ENCODE assay signal across 18 cellular contexts in genomic region chr5:177142029-177142681, GRCh38. TPM values are rescaled to one million over a fixed set of nuclear protein-coding genes. Genes with fewer than 3 reads are reported as not detected.
DNase-seq lines count a peak whose midpoint lies in the region; ATAC-seq and TF ChIP-seq lines count a peak whose summit lies in the region.
"Had no signal": no experiment of that assay in that cellular context is flagged by ENCODE, and none has a peak within 500 bp of the region (broad histone marks: within the 10 kb centered on the region; RNA-seq: fewer than 3 reads in every experiment).

No MANE protein-coding gene starts in this region.

- BruUV-seq in MCF 10A (replicated peaks; lab: Mats Ljungman, UMichigan) (no TSS peak), mammary epithelial cell (replicated peaks; lab: Mats Ljungman, UMichigan) (no TSS peak)

- H4K20me1 ChIP-seq in mammary epithelial cell (ENCODE audit: insufficient read depth, low read length) (peaks cover 4% of the 10 kb centered on the region), smooth muscle cell (ENCODE audit: low read depth) (peaks cover 100% of the 10 kb centered on the region)

- peak overlapping the region; percentile 0 for H3K27ac Mint-ChIP-seq in MCF 10A (ENCODE audit: low read depth, unreplicated experiment)
- H3K27ac Mint-ChIP-seq: activated CD8-positive, alpha-beta memory T cell treated with anti-CD3 and anti-CD28 coated beads, Interleukin-2, amount 10 ng/mL, durations not matched to agents 7 days and 5 days had no signal

- WGBS in mammary epithelial cell (ENCODE audit: low coverage, missing lambda C conversion rate), result 98% methylated on average over 4 of the region's 4 CpGs
- 74% methylated on average over 4 of the region's 4 CpGs for WGBS in right cardiac atrium
- 72% methylated on average over 4 of the region's 4 CpGs for WGBS in smooth muscle cell (ENCODE audit: low lambda C conversion rate)

- H3K4me2 ChIP-seq in mammary epithelial cell (ENCODE audit: insufficient read depth, low read depth, low read length) (no peak overlapping the region), smooth muscle cell (no peak overlapping the region)

- no peak overlapping the region for H3K4me3 Mint-ChIP-seq in MCF 10A (ENCODE audit: unreplicated experiment)
- H3K4me3 Mint-ChIP-seq: activated CD8-positive, alpha-beta memory T cell treated with anti-CD3 and anti-CD28 coated beads, Interleukin-2, amount 10 ng/mL, durations not matched to agents 7 days and 5 days had no signal

- POLR2A ChIA-PET in MCF 10A (lab: Yijun Ruan, JAX), result interaction anchor here (0.6 kb wide), 1 partner anchor 155 kb away, joined by 3 read pairs; no protein-coding TSS in a partner anchor

- no peak overlapping the region for H3K27ac ChIP-seq in mammary epithelial cell (ENCODE audit: insufficient read depth, low read depth, low read length)
- H3K27ac ChIP-seq in VCaP, result peak overlapping the region; percentile 7; the same call in 1 of the 2 replicates
- H3K27ac ChIP-seq in right cardiac atrium (ENCODE audit: low read length), result no peak overlapping the region
- peak overlapping the region; percentile 12 for H3K27ac ChIP-seq in smooth muscle cell (ENCODE audit: low read depth)
- H3K27ac ChIP-seq: SJSA1, suprapubic skin had no signal

- no peaks in the 10 kb centered on the region for H3K9me3 Mint-ChIP-seq in MCF 10A (ENCODE audit: unreplicated experiment)

- H3K36me3 ChIP-seq in mammary epithelial cell (ENCODE audit: insufficient read depth, low read length), result peaks cover 27% of the 10 kb centered on the region
- no peaks in the 10 kb centered on the region for H3K36me3 ChIP-seq in smooth muscle cell (ENCODE audit: low read depth)

- intact Hi-C loops in MCF 10A (cut with micrococcal nuclease), result no loop called here
- intact Hi-C loops in mammary epithelial cell (cut with micrococcal nuclease), result no loop called here
- intact Hi-C loops in right cardiac atrium (cut with DNase I), result loop anchor here in 1 of 4 donors (10.0 kb wide), 1 partner anchor 73 kb away; no protein-coding TSS in a partner anchor

- no peak overlapping the region for H2AFZ ChIP-seq in mammary epithelial cell (ENCODE audit: low read depth, low read length)
- H2AFZ ChIP-seq in smooth muscle cell (ENCODE audit: low read depth), result no peak overlapping the region

- dilution Hi-C loops in mammary epithelial cell (cut with HindIII; ENCODE audit: low sequenced_read_pairs), result no loop called here

- H3K9me3 ChIP-seq in mammary epithelial cell (replicated peaks; ENCODE audit: insufficient read depth, low read length) (no peaks in the 10 kb centered on the region), right cardiac atrium (ENCODE audit: control insufficient read depth, low read length) (no peaks in the 10 kb centered on the region), smooth muscle cell (replicated peaks; ENCODE audit: low read depth) (no peaks in the 10 kb centered on the region)
- H3K9me3 ChIP-seq: SJSA1, suprapubic skin had no signal

- H3K9ac ChIP-seq in mammary epithelial cell (ENCODE audit: insufficient read depth, low read length) (no peak overlapping the region), smooth muscle cell (ENCODE audit: low read depth) (no peak overlapping the region)

- DNase-seq in MCF 10A (ENCODE audit: unreplicated experiment) (no peak), mammary epithelial cell (no peak), right cardiac atrium (no peak), smooth muscle cell (lab: John Stamatoyannopoulos, UW; ENCODE audit: unreplicated experiment) (no peak), SHP77 (lab: John Stamatoyannopoulos, UW) (no peak), HT-29 (ENCODE audit: low spot score) (no peak), CD1c-positive myeloid dendritic cell (ENCODE audit: extremely low spot score) (no peak)
- DNase-seq: activated CD8-positive, alpha-beta memory T cell treated with anti-CD3 and anti-CD28 coated beads, Interleukin-2, amount 10 ng/mL, durations not matched to agents 7 days and 5 days; activated effector memory CD4-positive, alpha-beta T cell treated with Interleukin-2 at 50 U/mL for 16 hours; caudate nucleus; effector CD8-positive, alpha-beta T cell; GDM1; NCI-H1417 treated with DMSO at 0.1 percent for 48 hours; occipital lobe; stimulated activated CD4-positive, alpha-beta T cell treated with anti-CD3 and anti-CD28 coated beads, Interleukin-4, amount 100 ng/mL, for 24 hours had no signal

- peak; percentile 40 to 78 for ATAC-seq in right cardiac atrium
- ATAC-seq: activated CD8-positive, alpha-beta memory T cell treated with anti-CD3 and anti-CD28 coated beads, Interleukin-2, amount 10 ng/mL, durations not matched to agents 7 days and 5 days had no signal

- H3K4me1 ChIP-seq in mammary epithelial cell (ENCODE audit: insufficient read depth, low read length) (no peaks in the 10 kb centered on the region), right cardiac atrium (ENCODE audit: control insufficient read depth, insufficient read depth, low read length) (peaks cover 4% of the 10 kb centered on the region), smooth muscle cell (ENCODE audit: low read depth) (peaks cover 3% of the 10 kb centered on the region)

- H3K4me3 ChIP-seq in mammary epithelial cell (replicated peaks in 1 of 3; ENCODE audit: insufficient read depth in 1 of 3, low read depth in 2 of 3, low read length in 3 of 3), result no peak overlapping the region
- H3K4me3 ChIP-seq in right cardiac atrium (ENCODE audit: low read length), result no peak overlapping the region
- H3K4me3 ChIP-seq in smooth muscle cell, result no peak overlapping the region
- H3K4me3 ChIP-seq: SJSA1, suprapubic skin had no signal

- H3K36me3 Mint-ChIP-seq in MCF 10A (ENCODE audit: insufficient read depth, unreplicated experiment), result peaks cover 95% of the 10 kb centered on the region

- peaks cover 20% of the 10 kb centered on the region for H3K4me1 Mint-ChIP-seq in MCF 10A (ENCODE audit: insufficient read depth, unreplicated experiment)

- CTCF ChIA-PET in MCF 10A (lab: Yijun Ruan, JAX), result interaction anchor here (0.7 kb wide), 1 partner anchor 23 kb away, joined by 3 read pairs; no protein-coding TSS in a partner anchor
- CTCF ChIA-PET in mammary epithelial cell (lab: Charles Lee; ENCODE audit: low non-redundant PET), result no interaction called here

- H3K79me2 ChIP-seq in mammary epithelial cell (ENCODE audit: insufficient read depth, low read length) (peaks cover 87% of the 10 kb centered on the region), smooth muscle cell (ENCODE audit: low read depth) (peaks cover 98% of the 10 kb centered on the region)

- H3K27me3 Mint-ChIP-seq in MCF 10A (ENCODE audit: insufficient read depth, unreplicated experiment), result no peaks in the 10 kb centered on the region
- H3K27me3 Mint-ChIP-seq: activated CD8-positive, alpha-beta memory T cell treated with anti-CD3 and anti-CD28 coated beads, Interleukin-2, amount 10 ng/mL, durations not matched to agents 7 days and 5 days had no signal

- TF ChIP-seq CTCF in MCF 10A (IDR thresholded peaks at IDR 0.05; ENCODE audit: unreplicated experiment) (no peak), mammary epithelial cell (conservative IDR thresholded peaks at IDR 0.05 in 1 of 2, IDR thresholded peaks at IDR 0.05 in 1 of 2; ENCODE audit: extremely low read depth in 1 of 2, insufficient read depth in 1 of 2, low read depth in 1 of 2, low read length in 2 of 2) (no peak), VCaP (conservative IDR thresholded peaks at IDR 0.05) (no peak), smooth muscle cell (IDR thresholded peaks at IDR 0.05; ENCODE audit: borderline replicate concordance, insufficient read depth, poor library complexity, severe bottlenecking) (no peak)

- peaks cover 7% of the 10 kb centered on the region for H3F3A ChIP-seq in smooth muscle cell (ENCODE audit: low read depth)

- no peaks in the 10 kb centered on the region for H3K27me3 ChIP-seq in mammary epithelial cell (ENCODE audit: insufficient read depth, low read length)
- no peaks in the 10 kb centered on the region for H3K27me3 ChIP-seq in right cardiac atrium (ENCODE audit: control insufficient read depth, insufficient read depth)
- no peaks in the 10 kb centered on the region for H3K27me3 ChIP-seq in smooth muscle cell (ENCODE audit: low read depth)
- H3K27me3 ChIP-seq: SJSA1, suprapubic skin had no signal

- in situ Hi-C loops in mammary epithelial cell (cut with MboI; ENCODE audit: low sequenced_read_pairs in 2 of 2), result loop anchor here in 1 of 2 donors (10.0 kb wide), 1 partner anchor 63 kb away; no protein-coding TSS in a partner anchor

RNA-seq across cellular contexts. Expression of gene NSD1, which starts 8.6 kb away (rescaled TPM):
- total RNA-seq in MCF 10A (2022), result 110 and 111 TPM in 2 replicates
- 10 to 100 TPM; 53.0 to 55.7 TPM for total RNA-seq in mammary epithelial cell
- 12.3 TPM for polyA plus RNA-seq in mammary epithelial cell
- 115 TPM for polyA minus RNA-seq in mammary epithelial cell
- 10 to 100 TPM; 44.1 to 55.5 (median 50.6) TPM for total RNA-seq in right cardiac atrium
- 10.0 TPM for polyA plus RNA-seq in right cardiac atrium
- 38.2 and 45.2 TPM in 2 replicates for total RNA-seq in smooth muscle cell
- polyA plus RNA-seq in smooth muscle cell, result 22.6 and 34.0 TPM in 2 replicates
- 21.9 and 29.4 TPM in 2 replicates for total RNA-seq in HT-29 (2014; rRNA removed; shearing (Covaris generic))

RNA-seq across cellular contexts. Expression of gene FGFR4, which starts 55.4 kb away (rescaled TPM):
- 1.5 and 1.8 TPM in 2 replicates for total RNA-seq in MCF 10A (2022)
- total RNA-seq in mammary epithelial cell, result 1 to 10 TPM in 1 of 2 donors, under 1 TPM in 1; 0.61 to 1.3 TPM
- polyA plus RNA-seq in mammary epithelial cell, result 0.97 TPM
- polyA minus RNA-seq in mammary epithelial cell, result 2.1 TPM
- total RNA-seq in right cardiac atrium, result 1 to 10 TPM; 1.9 to 3.7 (median 3.5) TPM
- 1.5 TPM for polyA plus RNA-seq in right cardiac atrium
- 0.90 and 1.8 TPM in 2 replicates for total RNA-seq in smooth muscle cell
- 0.63 and 1.1 TPM in 2 replicates for polyA plus RNA-seq in smooth muscle cell
- 145 and 158 TPM in 2 replicates for total RNA-seq in HT-29 (2014; rRNA removed; shearing (Covaris generic))

Comparison
In these comparisons a context has a peak if more than half of its experiments do, and no peak if none do; other contexts are left out.
1. H3K27ac ChIP-seq: peak in VCaP (single experiment) and smooth muscle cell (single experiment); none in mammary epithelial cell (single experiment) and right cardiac atrium (single experiment).
2. RNA of gene FGFR4, which starts 55.4 kb away (total RNA-seq): 145 to 158 TPM in HT-29; 1.9 to 3.7 TPM in right cardiac atrium, 1.5 to 1.8 TPM in MCF 10A, 0.61 to 1.3 TPM in mammary epithelial cell and 0.90 to 1.8 TPM in smooth muscle cell; every median in the first group is over 10 times any median in the second.